Comparison of ENCODE assay signal across 9 cellular contexts in the genomic region with DNA sequence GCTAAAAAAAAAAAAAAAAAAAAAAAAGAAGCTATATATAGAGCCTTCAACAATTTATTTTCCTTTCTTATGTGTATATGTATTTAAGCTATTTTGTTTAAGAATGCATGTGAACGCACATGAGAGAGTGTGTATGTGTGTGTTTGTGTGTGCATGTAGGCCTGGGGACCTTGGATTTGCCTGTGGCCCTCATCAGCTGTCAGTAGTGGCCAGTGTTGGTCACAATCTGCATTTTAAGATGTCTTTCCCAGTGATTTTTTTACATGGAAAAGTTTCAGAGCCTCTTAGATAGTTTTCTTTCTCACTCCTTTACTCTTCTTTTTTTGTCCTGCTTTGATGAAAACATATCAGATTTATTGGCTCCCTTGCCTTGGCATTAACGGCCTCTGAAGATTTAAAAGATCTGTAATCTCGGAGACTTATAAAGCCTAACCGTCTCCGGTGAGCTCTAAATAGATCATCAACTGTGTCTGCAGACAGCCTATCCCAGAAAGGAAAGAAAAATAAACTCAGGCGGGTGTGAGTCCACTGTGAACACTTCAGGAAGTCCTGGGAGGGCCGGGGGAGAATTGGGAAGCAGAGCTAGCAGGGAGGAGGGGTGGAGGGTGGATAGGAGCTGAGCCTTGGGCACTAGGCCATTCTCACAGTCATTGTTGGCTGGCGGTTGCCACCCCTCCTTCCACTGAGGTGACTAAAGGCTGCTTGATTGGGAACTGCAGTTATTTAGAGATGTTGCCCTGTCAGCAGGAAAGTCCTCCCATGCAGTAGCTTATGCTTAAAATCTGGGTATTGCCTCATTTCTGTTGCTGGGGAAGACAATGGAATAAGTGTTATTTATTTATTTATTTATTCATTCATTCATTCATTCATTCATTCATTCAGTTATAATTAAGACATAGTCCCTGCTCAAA.
A peak's percentile ranks its signal among the peaks of the same experiment; 100 is the strongest.
DNase-seq lines count a peak whose midpoint lies in the region; ATAC-seq, FAIRE-seq and TF ChIP-seq lines count a peak whose summit lies in the region.
"Had no signal": no experiment of that assay in that cellular context is flagged by ENCODE, and none has a peak within 500 bp of the region (broad histone marks: within the 10 kb centered on the region; RNA-seq: fewer than 3 reads in every experiment).

No MANE protein-coding gene starts in this region.

- peak overlapping the region; percentile 8 for H2AK9ac ChIP-seq in IMR-90 (replicated peaks; ENCODE audit: low read depth, low read length, poor library complexity)

- peak overlapping the region; percentile 84; the same call in 1 of the 2 replicates for H2BK120ac ChIP-seq in IMR-90 (ENCODE audit: low read depth, low read length)

- H4K5ac ChIP-seq in IMR-90 (ENCODE audit: low read depth, low read length), result no peak overlapping the region

- peak overlapping the region; percentile 70 to 84 for H4K8ac ChIP-seq in IMR-90 (ENCODE audit: low read depth in 2 of 2, low read length in 2 of 2)

- H3K9ac ChIP-seq in IMR-90 (ENCODE audit: low read depth, low read length), result peak overlapping the region; percentile 62; the same call in 1 of the 2 replicates

- H2BK20ac ChIP-seq in IMR-90 (ENCODE audit: low read depth, low read length), result peak overlapping the region; percentile 90

- H3K27me3 ChIP-seq in IMR-90 (ENCODE audit: control insufficient read depth, insufficient read depth, low read length), result no peaks in the 10 kb centered on the region
- H3K27me3 ChIP-seq in suprapubic skin, result no peaks in the 10 kb centered on the region

- H3K18ac ChIP-seq in IMR-90 (ENCODE audit: low read depth, low read length), result peak overlapping the region; percentile 72; the same call in 1 of the 2 replicates

- no peak for TF ChIP-seq EP300 in suprapubic skin (IDR thresholded peaks at IDR 0.05)

- H3K27ac ChIP-seq in IMR-90 (ENCODE audit: insufficient read depth, low read length) (peak overlapping the region; percentile 69), suprapubic skin (peak overlapping the region; percentile 69)

- 4% methylated on average over 4 of the region's 8 CpGs; no CpG with 5 or more reads in 1 of the 2 experiments for whole genome bisulfite sequencing in IMR-90 (ENCODE audit: extremely low coverage in 2 of 2, insufficient read length in 1 of 2), 2 experiments
- WGBS in lower leg skin, 2 donors, result 14 to 21% methylated on average over 8 of the region's 8 CpGs
- 15% methylated on average over 8 of the region's 8 CpGs for WGBS in suprapubic skin

- H3K4ac ChIP-seq in IMR-90 (ENCODE audit: low read depth, low read length), result peak overlapping the region; percentile 85

- FAIRE-seq in GM19239 (lab: Jason Lieb, UNC), result no peak

- no peaks in the 10 kb centered on the region for H3K9me3 ChIP-seq in IMR-90 (ENCODE audit: control insufficient read depth, insufficient read depth, low read length)
- no peaks in the 10 kb centered on the region for H3K9me3 ChIP-seq in suprapubic skin

- H2AFZ ChIP-seq in IMR-90 (replicated peaks; ENCODE audit: low read length, poor library complexity), result peak overlapping the region; percentile 38

- H2AK5ac ChIP-seq in IMR-90 (ENCODE audit: low read depth, low read length), result peak overlapping the region; percentile 84; the same call in 1 of the 2 replicates

- ATAC-seq in IMR-90 (ENCODE audit: low read depth), result peak; percentile 97
- ATAC-seq in HG03342 (IDR thresholded peaks at IDR 0.05; ENCODE audit: unreplicated experiment), result no peak
- ATAC-seq in GM19351 (IDR thresholded peaks at IDR 0.05; ENCODE audit: unreplicated experiment), result no peak

- H3K4me1 ChIP-seq in IMR-90 (ENCODE audit: control insufficient read depth, insufficient read depth, low read length) (peaks cover 12% of the 10 kb centered on the region), suprapubic skin (peaks cover 28% of the 10 kb centered on the region)

- peaks cover 27% of the 10 kb centered on the region for H3K9me1 ChIP-seq in IMR-90 (ENCODE audit: insufficient read depth, low read length)

- TF ChIP-seq CTCF in IMR-90 (conservative IDR thresholded peaks at IDR 0.05; ENCODE audit: low read depth, low read length) (peak; percentile 23; the same call in 1 of the 2 replicates), lower leg skin (IDR thresholded peaks at IDR 0.05) (no peak), suprapubic skin (IDR thresholded peaks at IDR 0.05) (no peak)

- H3K4me2 ChIP-seq in IMR-90 (ENCODE audit: low read depth, low read length), result peak overlapping the region; percentile 62

- H3K4me3 ChIP-seq in IMR-90 (ENCODE audit: insufficient read depth, low read depth, low read length), result no peak overlapping the region
- H3K4me3 ChIP-seq in lower leg skin (ENCODE audit: low read depth, poor library complexity, severe bottlenecking), result no peak overlapping the region
- no peak overlapping the region for H3K4me3 ChIP-seq in suprapubic skin

- H2BK5ac ChIP-seq in IMR-90 (ENCODE audit: low read depth, low read length, poor library complexity, severe bottlenecking), result peak overlapping the region; percentile 86

- H3K4me1 Mint-ChIP-seq in dendritic cell treated with granulocyte-macrophage colony-stimulating factor and Interleukin-4, amounts not matched to agents 40 ng/mL and 50 ng/mL, for 4 days (ENCODE audit: low read depth), result peaks cover 13% of the 10 kb centered on the region
- H3K4me1 Mint-ChIP-seq: activated naive CD8-positive, alpha-beta T cell treated with anti-CD3 and anti-CD28 coated beads, Interleukin-2, amount 10 ng/mL, durations not matched to agents 7 days and 5 days had no signal

- peak overlapping the region; percentile 14 for H3K27ac Mint-ChIP-seq in dendritic cell treated with granulocyte-macrophage colony-stimulating factor and Interleukin-4, amounts not matched to agents 40 ng/mL and 50 ng/mL, for 4 days
- H3K27ac Mint-ChIP-seq: activated naive CD8-positive, alpha-beta T cell treated with anti-CD3 and anti-CD28 coated beads, Interleukin-2, amount 10 ng/mL, durations not matched to agents 7 days and 5 days had no signal

- peak overlapping the region; percentile 80; the same call in 1 of the 2 replicates for H4K91ac ChIP-seq in IMR-90 (ENCODE audit: insufficient read depth, low read depth, low read length)

- H3K56ac ChIP-seq in IMR-90 (ENCODE audit: extremely low read depth, insufficient read depth, low read length), result peak overlapping the region; percentile 19; the same call in 1 of the 2 replicates

- H4K20me1 ChIP-seq in IMR-90 (ENCODE audit: insufficient read depth, low read length), result no peaks in the 10 kb centered on the region; the same call in 1 of the 2 replicates

- no peak overlapping the region for H3K4me3 Mint-ChIP-seq in dendritic cell treated with granulocyte-macrophage colony-stimulating factor and Interleukin-4, amounts not matched to agents 40 ng/mL and 50 ng/mL, for 4 days
- H3K4me3 Mint-ChIP-seq: activated naive CD8-positive, alpha-beta T cell treated with anti-CD3 and anti-CD28 coated beads, Interleukin-2, amount 10 ng/mL, durations not matched to agents 7 days and 5 days had no signal

- POLR2A ChIA-PET in IMR-90 (lab: Charles Lee; ENCODE audit: unreplicated experiment), result no interaction called here

- DNase-seq in IMR-90 (peak; percentile 96), lower leg skin (ENCODE audit: low spot score in 2 of 2) (peak; percentile 88 to 96), suprapubic skin (ENCODE audit: low spot score in 2 of 2) (peak; percentile 89 to 90), SW 1271 (lab: John Stamatoyannopoulos, UW) (no peak), GM19239 (ENCODE audit: insufficient read length, low spot score) (no peak)
- DNase-seq: activated naive CD8-positive, alpha-beta T cell treated with anti-CD3 and anti-CD28 coated beads, Interleukin-2, amount 10 ng/mL, durations not matched to agents 7 days and 5 days had no signal

- in situ Hi-C loops in IMR-90 (cut with MboI; ENCODE audit: low sequenced_read_pairs), result no loop called here

- H3K23ac ChIP-seq in IMR-90 (ENCODE audit: low read depth, low read length), result peak overlapping the region; percentile 82

- H3K14ac ChIP-seq in IMR-90 (replicated peaks; ENCODE audit: low read depth, low read length), result peak overlapping the region; percentile 93

- no TSS peak for BruUV-seq in IMR-90 (replicated peaks; lab: Mats Ljungman, UMichigan)

- no peaks in the 10 kb centered on the region for H3K27me3 Mint-ChIP-seq in dendritic cell treated with granulocyte-macrophage colony-stimulating factor and Interleukin-4, amounts not matched to agents 40 ng/mL and 50 ng/mL, for 4 days
- H3K27me3 Mint-ChIP-seq: activated naive CD8-positive, alpha-beta T cell treated with anti-CD3 and anti-CD28 coated beads, Interleukin-2, amount 10 ng/mL, durations not matched to agents 7 days and 5 days had no signal

- H3K36me3 Mint-ChIP-seq in dendritic cell treated with granulocyte-macrophage colony-stimulating factor and Interleukin-4, amounts not matched to agents 40 ng/mL and 50 ng/mL, for 4 days (ENCODE audit: low read depth), result peaks cover 90% of the 10 kb centered on the region

- CTCF ChIA-PET in IMR-90 (lab: Yijun Ruan, JAX), result interaction anchor here (0.5 to 1.7 kb wide), 6 partner anchors 12 to 598 kb away, joined by 3 to 8 read pairs (median 4); no protein-coding TSS in a partner anchor

- H3K79me1 ChIP-seq in IMR-90 (ENCODE audit: low read depth in 1 of 2, low read length in 2 of 2), result peaks cover 3 to 35% of the 10 kb centered on the region in 2 experiments; a peak in 2 of 4 replicates

- dilution Hi-C loops in IMR-90 (cut with HindIII; ENCODE audit: low sequenced_read_pairs, unreplicated experiment), result no loop called here

- no peaks in the 10 kb centered on the region for H3K9me3 Mint-ChIP-seq in dendritic cell treated with granulocyte-macrophage colony-stimulating factor and Interleukin-4, amounts not matched to agents 40 ng/mL and 50 ng/mL, for 4 days
- H3K9me3 Mint-ChIP-seq: activated naive CD8-positive, alpha-beta T cell treated with anti-CD3 and anti-CD28 coated beads, Interleukin-2, amount 10 ng/mL, durations not matched to agents 7 days and 5 days had no signal

- peak overlapping the region; percentile 77; the same call in 1 of the 3 replicates for H2BK15ac ChIP-seq in IMR-90 (ENCODE audit: low read depth, low read length)

- intact Hi-C loops in IMR-90 (cut with micrococcal nuclease) (no loop called here), lower leg skin (cut with DNase I; ENCODE audit: low total_unique reads) (no loop called here)
- intact Hi-C loops in dendritic cell treated with granulocyte-macrophage colony-stimulating factor and Interleukin-4, amounts not matched to agents 40 ng/mL and 50 ng/mL, for 4 days (cut with micrococcal nuclease), result no loop called here

- TF ChIP-seq RAD21 in IMR-90 (IDR thresholded peaks at IDR 0.05; ENCODE audit: low read length), result peak; percentile 23; the same call in 1 of the 2 replicates

- H3K36me3 ChIP-seq in IMR-90 (ENCODE audit: control insufficient read depth, insufficient read depth, low read length), result no peaks in the 10 kb centered on the region
- H3K36me3 ChIP-seq in suprapubic skin, result peaks cover 3% of the 10 kb centered on the region

- TF ChIP-seq POLR2A in IMR-90 (IDR thresholded peaks at IDR 0.05; ENCODE audit: low read depth, low read length) (no peak), lower leg skin (IDR thresholded peaks at IDR 0.05) (no peak), suprapubic skin (IDR thresholded peaks at IDR 0.05) (no peak)

TF ChIP-seq in IMR-90, 13 proteins besides CTCF, POLR2A, EP300 and RAD21 (continues in another document):
- TF ChIP-seq RFX5 (IDR thresholded peaks at IDR 0.05; ENCODE audit: low read depth, low read length) (peak; percentile 18; the same call in 1 of the 2 replicates), MAFK (IDR thresholded peaks at IDR 0.05; ENCODE audit: low read depth, low read length) (peak; percentile 92)

Comparison
In these comparisons a context has a peak if more than half of its experiments do, and no peak if none do; other contexts are left out.
1. DNase-seq: peak in IMR-90 (single experiment), lower leg skin (2 of 2) and suprapubic skin (2 of 2); none in SW 1271 (0 of 2) and GM19239 (single experiment).